ENCODE assay signal across 16 cellular contexts in the genomic region with DNA sequence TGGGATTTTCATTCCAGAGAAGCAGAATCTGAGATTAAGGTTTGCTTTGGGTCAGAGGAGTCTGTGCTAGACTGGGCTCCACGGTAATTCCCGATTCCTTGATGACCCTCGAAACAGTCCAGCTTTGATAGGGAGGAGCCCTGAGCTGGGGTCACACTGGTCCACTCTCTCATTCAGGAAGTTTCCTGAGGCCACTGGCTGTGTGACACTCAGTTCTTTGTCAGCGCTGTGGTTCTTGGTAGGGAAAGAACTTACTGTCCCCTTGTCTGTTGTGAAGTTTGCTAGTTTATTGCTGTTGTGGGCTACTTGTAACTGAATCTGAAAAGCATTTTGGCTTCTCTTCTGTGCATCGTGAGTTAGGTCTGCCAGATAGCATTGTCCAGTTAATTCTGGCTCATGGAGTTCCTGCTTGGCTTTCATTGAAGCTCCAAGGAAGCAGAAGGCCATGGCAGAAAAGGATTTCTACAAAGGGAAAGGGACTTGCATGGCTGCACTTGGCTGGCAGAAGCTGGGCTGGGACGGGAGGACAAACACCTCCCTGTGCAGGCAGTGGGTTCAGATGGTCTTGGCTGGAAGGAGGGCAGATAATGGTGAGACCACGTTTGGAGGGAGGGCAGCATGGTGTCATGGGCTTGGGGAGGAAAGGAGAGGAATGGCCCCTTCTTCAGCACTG. TPM values are rescaled to one million over a fixed set of nuclear protein-coding genes. Genes with fewer than 3 reads are reported as not detected.
DNase-seq lines count a peak whose midpoint lies in the region; ATAC-seq, FAIRE-seq and TF ChIP-seq lines count a peak whose summit lies in the region.
"Had no signal": no experiment of that assay in that cellular context is flagged by ENCODE, and none has a peak within 500 bp of the region (broad histone marks: within the 10 kb centered on the region; RNA-seq: fewer than 3 reads in every experiment).

No MANE protein-coding gene starts in this region.

- no peak overlapping the region for H3K4me3 Mint-ChIP-seq in MCF 10A (ENCODE audit: unreplicated experiment)
- H3K4me3 Mint-ChIP-seq in neural progenitor cell, result no peak overlapping the region

- no peak overlapping the region for H3K4me2 ChIP-seq in mammary epithelial cell (ENCODE audit: insufficient read depth, low read depth, low read length)
- H3K4me2 ChIP-seq in neural progenitor cell, result no peak overlapping the region
- H3K4me2 ChIP-seq: A549 had no signal

- no peak for FAIRE-seq in small intestine (lab: Jason Lieb, UNC)
- FAIRE-seq: A549, TTC549 had no signal

- no peak for DNase-seq in MCF 10A (ENCODE audit: unreplicated experiment)
- DNase-seq in mammary epithelial cell, result no peak
- no peak for DNase-seq in breast epithelium (ENCODE audit: low spot score in 2 of 2)
- no peak for DNase-seq in neural progenitor cell (ENCODE audit: low spot score)
- DNase-seq in thoracic aorta (ENCODE audit: low spot score), result no peak
- DNase-seq in mesenteric fat pad (ENCODE audit: low spot score), result no peak
- no peak for DNase-seq in NCI-H2227 treated with DMSO at 0.1 percent for 48 hours (lab: John Stamatoyannopoulos, UW)
- DNase-seq in small intestine, result no peak
- DNase-seq: activated gamma-delta T cell treated with Interleukin-2 at 50 U/mL for 16 hours; effector memory CD4-positive, alpha-beta T cell; NCI-H1694 treated with DMSO at 0.1 percent for 48 hours; stimulated activated CD4-positive, alpha-beta T cell treated with anti-CD3 and anti-CD28 coated beads, Interleukin-12 subunit alpha, Interleukin-12 subunit beta, amount 100 ng/mL, for 4 hours had no signal

- H3K79me2 ChIP-seq in mammary epithelial cell (ENCODE audit: insufficient read depth, low read length) (peaks cover 86% of the 10 kb centered on the region), neural progenitor cell (ENCODE audit: low read depth) (peaks cover 94% of the 10 kb centered on the region)

- ATAC-seq in thoracic aorta (ENCODE audit: insufficient number of reproducible peaks, low FRiP score, low read depth), result no peak
- ATAC-seq: A549 had no signal

- H3K4me3 ChIP-seq in mammary epithelial cell (replicated peaks in 1 of 3; ENCODE audit: insufficient read depth in 1 of 3, low read depth in 2 of 3, low read length in 3 of 3) (no peak overlapping the region), breast epithelium (no peak overlapping the region), neural progenitor cell (no peak overlapping the region), thoracic aorta (peak overlapping the region; percentile 21), small intestine (ENCODE audit: low read depth in 1 of 2, low read length in 2 of 2) (no peak overlapping the region)
- H3K4me3 ChIP-seq: A549, lung, SK-N-MC had no signal

- H3K27ac Mint-ChIP-seq in MCF 10A (ENCODE audit: low read depth, unreplicated experiment), result peak overlapping the region; percentile 58
- peak overlapping the region; percentile 16 for H3K27ac Mint-ChIP-seq in neural progenitor cell

- TF ChIP-seq CTCF in MCF 10A (IDR thresholded peaks at IDR 0.05; ENCODE audit: unreplicated experiment) (no peak), mammary epithelial cell (conservative IDR thresholded peaks at IDR 0.05 in 1 of 2, IDR thresholded peaks at IDR 0.05 in 1 of 2; ENCODE audit: extremely low read depth in 1 of 2, insufficient read depth in 1 of 2, low read depth in 1 of 2, low read length in 2 of 2) (no peak), breast epithelium (IDR thresholded peaks at IDR 0.05) (no peak), neural progenitor cell (IDR thresholded peaks at IDR 0.05) (no peak), thoracic aorta (IDR thresholded peaks at IDR 0.05) (no peak)

- H3K4me1 Mint-ChIP-seq in MCF 10A (ENCODE audit: insufficient read depth, unreplicated experiment) (peaks cover 39% of the 10 kb centered on the region), neural progenitor cell (peaks cover 34% of the 10 kb centered on the region)

- POLR2A ChIA-PET in MCF 10A (lab: Yijun Ruan, JAX), result interaction anchor here (0.6 to 2.0 kb wide), 4 partner anchors 11 to 519 kb away, joined by 3 to 7 read pairs (median 3); no protein-coding TSS in a partner anchor

- H4K20me1 ChIP-seq in mammary epithelial cell (ENCODE audit: insufficient read depth, low read length) (no peaks in the 10 kb centered on the region), neural progenitor cell (ENCODE audit: low read depth) (peaks cover 76% of the 10 kb centered on the region)

- BruUV-seq in MCF 10A (replicated peaks; lab: Mats Ljungman, UMichigan), result no TSS peak
- no TSS peak for BruUV-seq in mammary epithelial cell (replicated peaks; lab: Mats Ljungman, UMichigan)

- H3K36me3 ChIP-seq in mammary epithelial cell (ENCODE audit: insufficient read depth, low read length) (peaks cover 1% of the 10 kb centered on the region), breast epithelium (no peaks in the 10 kb centered on the region), neural progenitor cell (no peaks in the 10 kb centered on the region), thoracic aorta (no peaks in the 10 kb centered on the region), small intestine (ENCODE audit: control insufficient read depth in 2 of 2, insufficient read depth in 2 of 2, low read length in 2 of 2) (no peaks in the 10 kb centered on the region)

- H3K27ac ChIP-seq in mammary epithelial cell (ENCODE audit: insufficient read depth, low read depth, low read length), result no peak overlapping the region
- peak overlapping the region; percentile 48 to 81 for H3K27ac ChIP-seq in breast epithelium
- no peak overlapping the region for H3K27ac ChIP-seq in neural progenitor cell
- peak overlapping the region; percentile 91 to 93 for H3K27ac ChIP-seq in thoracic aorta
- no peak overlapping the region for H3K27ac ChIP-seq in small intestine (ENCODE audit: low read depth in 1 of 2, low read length in 1 of 2)
- H3K27ac ChIP-seq: A549, SK-N-MC had no signal

- no peaks in the 10 kb centered on the region for H3K9me3 Mint-ChIP-seq in MCF 10A (ENCODE audit: unreplicated experiment)
- no peaks in the 10 kb centered on the region for H3K9me3 Mint-ChIP-seq in neural progenitor cell

- in situ Hi-C loops in mammary epithelial cell (cut with MboI; ENCODE audit: low sequenced_read_pairs in 2 of 2), result no loop called here

- H3K4me1 ChIP-seq in mammary epithelial cell (ENCODE audit: insufficient read depth, low read length) (peaks cover 19% of the 10 kb centered on the region), breast epithelium (peaks cover 0 to 16% of the 10 kb centered on the region in 2 donors), neural progenitor cell (peaks cover 15% of the 10 kb centered on the region), thoracic aorta (ENCODE audit: control insufficient read depth in 1 of 2, low read depth in 2 of 2) (peaks cover 41 to 63% of the 10 kb centered on the region in 2 donors), small intestine (ENCODE audit: control insufficient read depth in 2 of 2, insufficient read depth in 1 of 2, low read depth in 1 of 2, low read length in 1 of 2) (no peaks in the 10 kb centered on the region)
- H3K4me1 ChIP-seq: A549 had no signal

- H3K36me3 Mint-ChIP-seq in MCF 10A (ENCODE audit: insufficient read depth, unreplicated experiment), result peaks cover 11% of the 10 kb centered on the region
- H3K36me3 Mint-ChIP-seq in neural progenitor cell, result peaks cover 25% of the 10 kb centered on the region

- H2AFZ ChIP-seq in mammary epithelial cell (ENCODE audit: low read depth, low read length) (no peak overlapping the region), neural progenitor cell (replicated peaks) (no peak overlapping the region)

- WGBS in mammary epithelial cell (ENCODE audit: low coverage, missing lambda C conversion rate), result 88% methylated on average over 7 of the region's 7 CpGs
- 76 to 88% (median 87%) methylated on average over 7 of the region's 7 CpGs for WGBS in small intestine, 3 donors

- peaks cover 11% of the 10 kb centered on the region for H3F3A ChIP-seq in neural progenitor cell (ENCODE audit: low read depth)

- H3K9ac ChIP-seq in mammary epithelial cell (ENCODE audit: insufficient read depth, low read length), result no peak overlapping the region
- H3K9ac ChIP-seq in neural progenitor cell, result no peak overlapping the region

- TF ChIP-seq POLR2A in breast epithelium (IDR thresholded peaks at IDR 0.05), result no peak

- no peaks in the 10 kb centered on the region for H3K27me3 ChIP-seq in mammary epithelial cell (ENCODE audit: insufficient read depth, low read length)
- H3K27me3 ChIP-seq in breast epithelium, result no peaks in the 10 kb centered on the region
- H3K27me3 ChIP-seq in neural progenitor cell, result no peaks in the 10 kb centered on the region
- H3K27me3 ChIP-seq in thoracic aorta (replicated peaks; ENCODE audit: insufficient read depth), result no peaks in the 10 kb centered on the region
- no peaks in the 10 kb centered on the region for H3K27me3 ChIP-seq in small intestine (ENCODE audit: control insufficient read depth in 2 of 2, insufficient read depth in 2 of 2, low read length in 2 of 2)

- dilution Hi-C loops in mammary epithelial cell (cut with HindIII; ENCODE audit: low sequenced_read_pairs), result no loop called here

- no peaks in the 10 kb centered on the region for H3K9me3 ChIP-seq in mammary epithelial cell (replicated peaks; ENCODE audit: insufficient read depth, low read length)
- no peaks in the 10 kb centered on the region for H3K9me3 ChIP-seq in breast epithelium
- no peaks in the 10 kb centered on the region for H3K9me3 ChIP-seq in neural progenitor cell (ENCODE audit: low read depth)
- H3K9me3 ChIP-seq in thoracic aorta, result no peaks in the 10 kb centered on the region
- no peaks in the 10 kb centered on the region for H3K9me3 ChIP-seq in small intestine (ENCODE audit: control insufficient read depth, low read depth)
- H3K9me3 ChIP-seq: A549 had no signal

- CTCF ChIA-PET in MCF 10A (lab: Yijun Ruan, JAX), result interaction anchor here (1.0 to 1.5 kb wide), 2 partner anchors 78 to 87 kb away, joined by 3 to 4 read pairs; no protein-coding TSS in a partner anchor
- CTCF ChIA-PET in mammary epithelial cell (lab: Charles Lee; ENCODE audit: low non-redundant PET), result interaction anchor here (0.7 kb wide), 1 partner anchor 59 kb away, joined by 3 read pairs; no protein-coding TSS in a partner anchor

- intact Hi-C loops in MCF 10A (cut with micrococcal nuclease), result no loop called here
- intact Hi-C loops in mammary epithelial cell (cut with micrococcal nuclease), result no loop called here
- intact Hi-C loops in breast epithelium (cut with DNase I; ENCODE audit: low total_unique reads), result no loop called here

- H3K27me3 Mint-ChIP-seq in MCF 10A (ENCODE audit: insufficient read depth, unreplicated experiment), result no peaks in the 10 kb centered on the region
- H3K27me3 Mint-ChIP-seq in neural progenitor cell (ENCODE audit: insufficient read depth, low read depth), result peaks cover 3% of the 10 kb centered on the region

RNA-seq across cellular contexts. Expression of gene BCR, which starts 23.3 kb away (rescaled TPM):
- 62.2 and 77.9 TPM in 2 replicates for total RNA-seq in MCF 10A (2022)
- 10 to 100 TPM; 67.7 to 69.7 TPM for total RNA-seq in mammary epithelial cell
- polyA plus RNA-seq in mammary epithelial cell, result 59.1 TPM
- 235 TPM for polyA minus RNA-seq in mammary epithelial cell
- 10 to 100 TPM; 25.3 to 44.6 (median 35.1) TPM for total RNA-seq in breast epithelium
- 35.5 and 36.0 TPM in 2 replicates for total RNA-seq in neural progenitor cell (ENCODE audit: low replicate concordance)
- total RNA-seq in thoracic aorta, result 100 to 1,000 TPM in 1 of 2 donors, 10 to 100 TPM in 1; 73.2 to 232 TPM
- 98.1 TPM for total RNA-seq in mesenteric fat pad
- 10 to 100 TPM in 2 of 3 donors, 1 to 10 TPM in 1; 8.9 to 27.9 (median 13.9) TPM for polyA plus RNA-seq in small intestine

RNA-seq across cellular contexts. Expression of gene RAB36, which starts 58.3 kb away (rescaled TPM):
- total RNA-seq in MCF 10A (2022) (8.5 and 8.8 TPM in 2 replicates), mammary epithelial cell (1 to 10 TPM; 8.6 to 8.7 TPM), breast epithelium (1 to 10 TPM; 1.3 to 4.8 (median 2.9) TPM), neural progenitor cell (ENCODE audit: low replicate concordance) (2.1 and 2.9 TPM in 2 replicates), thoracic aorta (1 to 10 TPM; 3.5 to 4.5 TPM), mesenteric fat pad (3.2 TPM)
- polyA plus RNA-seq in mammary epithelial cell (7.6 TPM), small intestine (under 1 TPM in 2 of 3 donors, not detected in 1; 0.27 to 0.92 TPM)
- 20.8 TPM for polyA minus RNA-seq in mammary epithelial cell

Comparison
In these comparisons a context has a peak if more than half of its experiments do, and no peak if none do; other contexts are left out.
1. H3K27ac ChIP-seq: peak in breast epithelium (2 of 2) and thoracic aorta (2 of 2); none in mammary epithelial cell (single experiment), neural progenitor cell (single experiment) and small intestine (0 of 2).